ENCODE assay signal across 2 cellular contexts in genomic region chr19:8576273-8576993, GRCh38.
TF ChIP-seq lines count a peak whose summit lies in the region.

No MANE protein-coding gene starts in this region.

TF ChIP-seq in liver, 16 proteins besides CTCF, POLR2A, EP300 and RAD21:
- no peak for TF ChIP-seq FOXA2 (IDR thresholded peaks at IDR 0.05)
- no peak for TF ChIP-seq REST (IDR thresholded peaks at IDR 0.05)
- TF ChIP-seq JUND (IDR thresholded peaks at IDR 0.05) = no peak
- no peak for TF ChIP-seq RXRA (IDR thresholded peaks at IDR 0.05)
TF ChIP-seq in liver: peak in this region for 0.

TF ChIP-seq in HepG2, 621 proteins besides CTCF, POLR2A, EP300 and RAD21:
- TF ChIP-seq ZNF709 (CRISPR knock-in tag; IDR thresholded peaks at IDR 0.05) (no peak), MAFK (conservative IDR thresholded peaks at IDR 0.05 in 1 of 2, IDR thresholded peaks at IDR 0.05 in 1 of 2; ENCODE audit: low read length in 2 of 2) (no peak), REL (CRISPR knock-in tag; conservative IDR thresholded peaks at IDR 0.05) (no peak), ZBTB25 (CRISPR knock-in tag; IDR thresholded peaks at IDR 0.05) (no peak), ZNF644 (CRISPR knock-in tag; IDR thresholded peaks at IDR 0.05; ENCODE audit: low read depth) (no peak), ZBTB1 (CRISPR knock-in tag; IDR thresholded peaks at IDR 0.05; ENCODE audit: borderline replicate concordance) (no peak), AGO1 (IDR thresholded peaks at IDR 0.05; ENCODE audit: low read depth, low read length, poor library complexity, severe bottlenecking) (no peak), CBX2 (IDR thresholded peaks at IDR 0.05; ENCODE audit: low read depth, low read length) (no peak), CBX2 (CRISPR knock-in tag; IDR thresholded peaks at IDR 0.05; ENCODE audit: low read depth) (no peak), FOSL2 (CRISPR knock-in tag; IDR thresholded peaks at IDR 0.05) (no peak), ATF5 (CRISPR knock-in tag; IDR thresholded peaks at IDR 0.05; ENCODE audit: low read depth) (no peak), TMF1 (CRISPR knock-in tag; IDR thresholded peaks at IDR 0.05; ENCODE audit: low read depth) (no peak), ZNF256 (CRISPR knock-in tag; conservative IDR thresholded peaks at IDR 0.05) (no peak), MXD3 (CRISPR knock-in tag; IDR thresholded peaks at IDR 0.05) (no peak), ZNF713 (CRISPR knock-in tag; IDR thresholded peaks at IDR 0.05) (no peak), SMAD9 (CRISPR knock-in tag; IDR thresholded peaks at IDR 0.05) (no peak)
TF ChIP-seq in HepG2: peak in this region for 0.
